8 cellular contexts compared by ENCODE assay signal in genomic region chr19:49808762-49809154, GRCh38. TPM values are rescaled to one million over a fixed set of nuclear protein-coding genes. Genes with fewer than 3 reads are reported as not detected.
DNase-seq lines count a peak whose midpoint lies in the region; ATAC-seq and TF ChIP-seq lines count a peak whose summit lies in the region.

No MANE protein-coding gene starts in this region.

- peak overlapping the region; percentile 67 for H3K27ac ChIP-seq in effector memory CD4-positive, alpha-beta T cell (ENCODE audit: insufficient read depth, low read length, poor library complexity, severe bottlenecking)

- H3K27me3 ChIP-seq in GM06990 (replicated peaks; ENCODE audit: control insufficient read depth, insufficient read depth, low read length), result no peaks in the 10 kb centered on the region
- no peaks in the 10 kb centered on the region for H3K27me3 ChIP-seq in effector memory CD4-positive, alpha-beta T cell (replicated peaks; ENCODE audit: control insufficient read depth, insufficient read depth, low read length, poor library complexity, severe bottlenecking)

- H3K36me3 ChIP-seq in GM06990 (ENCODE audit: control insufficient read depth, insufficient read depth, low read length), result peaks cover 2% of the 10 kb centered on the region
- H3K36me3 ChIP-seq in effector memory CD4-positive, alpha-beta T cell (ENCODE audit: control insufficient read depth, insufficient read depth, low read length), result peaks cover 2% of the 10 kb centered on the region

- H3K4me3 ChIP-seq in GM06990 (replicated peaks; ENCODE audit: low read depth, low read length), result peak overlapping the region; percentile 69
- peak overlapping the region; percentile 54 for H3K4me3 ChIP-seq in effector memory CD4-positive, alpha-beta T cell (ENCODE audit: insufficient read depth, low read depth, low read length, poor library complexity, severe bottlenecking)

- ATAC-seq in GM21576 (IDR thresholded peaks at IDR 0.05; ENCODE audit: unreplicated experiment), result no peak
- no peak for ATAC-seq in HG02973 (IDR thresholded peaks at IDR 0.05; ENCODE audit: unreplicated experiment)

- DNase-seq in GM06990 (ENCODE audit: extremely low read depth, insufficient read length) (peak; percentile 76), NCI-H460 (ENCODE audit: extremely low read depth, low read depth) (peak; percentile 77), lung microvascular endothelial cell (ENCODE audit: low read depth in 2 of 2) (peak; percentile 83 to 93)
- DNase-seq in activated CD8-positive, alpha-beta memory T cell treated with anti-CD3 and anti-CD28 coated beads, Interleukin-2, amount 50 U/mL, for 1 hour (ENCODE audit: extremely low read depth), result peak; percentile 82
- peak; percentile 76 to 92 (median 81) for DNase-seq in effector memory CD4-positive, alpha-beta T cell
- DNase-seq in stimulated activated CD4-positive, alpha-beta T cell treated with anti-CD3 and anti-CD28 coated beads, Interleukin-4, amount 100 ng/mL, for 48 hours (ENCODE audit: low read depth in 2 of 2), result peak; percentile 81 to 88

- H3K9me3 ChIP-seq in effector memory CD4-positive, alpha-beta T cell (ENCODE audit: control insufficient read depth, low read length), result no peaks in the 10 kb centered on the region

- H3K4me1 ChIP-seq in effector memory CD4-positive, alpha-beta T cell (ENCODE audit: control insufficient read depth, insufficient read depth, low read length, poor library complexity, severe bottlenecking), result peaks cover 10% of the 10 kb centered on the region

- no peak for TF ChIP-seq CTCF in GM06990 (IDR thresholded peaks at IDR 0.05; ENCODE audit: insufficient read depth, low read length, poor library complexity, severe bottlenecking)

RNA-seq across cellular contexts. Expression of gene FUZ, which starts 4.3 kb away (rescaled TPM):
- total RNA-seq in NCI-H460 (2014; rRNA removed; shearing (Covaris generic)), result 0.14 and 1.0 TPM in 2 replicates
- polyA plus RNA-seq in NCI-H460 (2014; cell fraction: nucleus; rRNA removed), result 0.76 TPM in 1 of 2 replicates, not detected in the other
- total RNA-seq in lung microvascular endothelial cell, result 11.6 and 14.3 TPM in 2 replicates

RNA-seq across cellular contexts. Expression of gene MED25, which starts 9.3 kb away (rescaled TPM):
- 12.5 and 13.4 TPM in 2 replicates for total RNA-seq in NCI-H460 (2014; rRNA removed; shearing (Covaris generic))
- polyA plus RNA-seq in NCI-H460 (2014; cell fraction: nucleus; rRNA removed), result 25.2 and 31.3 TPM in 2 replicates
- 7.6 and 9.9 TPM in 2 replicates for total RNA-seq in lung microvascular endothelial cell

RNA-seq across cellular contexts. Expression of gene AP2A1, which starts 42.0 kb away (rescaled TPM):
- total RNA-seq in NCI-H460 (2014; rRNA removed; shearing (Covaris generic)), result 25.6 and 29.1 TPM in 2 replicates
- 47.8 and 60.3 TPM in 2 replicates for polyA plus RNA-seq in NCI-H460 (2014; cell fraction: nucleus; rRNA removed)
- total RNA-seq in lung microvascular endothelial cell, result 37.1 and 41.6 TPM in 2 replicates

RNA-seq across cellular contexts. Expression of gene PTOV1, which starts 42.2 kb away (rescaled TPM):
- 24.9 and 25.8 TPM in 2 replicates for total RNA-seq in NCI-H460 (2014; rRNA removed; shearing (Covaris generic))
- polyA plus RNA-seq in NCI-H460 (2014; cell fraction: nucleus; rRNA removed), result 86.7 and 89.1 TPM in 2 replicates
- total RNA-seq in lung microvascular endothelial cell, result 42.1 and 49.6 TPM in 2 replicates

RNA-seq across cellular contexts. Expression of gene TSKS, which starts 45.7 kb away (rescaled TPM):
- total RNA-seq in NCI-H460 (2014; rRNA removed; shearing (Covaris generic)), result not detected in 2 replicates
- polyA plus RNA-seq in NCI-H460 (2014; cell fraction: nucleus; rRNA removed), result not detected in 2 replicates
- total RNA-seq in lung microvascular endothelial cell, result under 0.01 TPM in 2 replicates
